In genomic region chr10:109994711-109995110, GRCh38 we compare ENCODE assay signal across 16 cellular contexts. TPM values are rescaled to one million over a fixed set of nuclear protein-coding genes. Genes with fewer than 3 reads are reported as not detected.
A peak's percentile ranks its signal among the peaks of the same experiment; 100 is the strongest.
DNase-seq lines count a peak whose midpoint lies in the region; ATAC-seq, FAIRE-seq and TF ChIP-seq lines count a peak whose summit lies in the region.
"Had no signal": no experiment of that assay in that cellular context is flagged by ENCODE, and none has a peak within 500 bp of the region (broad histone marks: within the 10 kb centered on the region; RNA-seq: fewer than 3 reads in every experiment).

No MANE protein-coding gene starts in this region.

- TF ChIP-seq EP300 in GM12878 (IDR thresholded peaks at IDR 0.05; ENCODE audit: borderline replicate concordance in 1 of 2, control insufficient read depth in 1 of 2, low read depth in 2 of 2, low read length in 2 of 2), result no peak

- CTCF ChIA-PET in HEK293 (lab: Yijun Ruan, JAX), result no interaction called here
- CTCF ChIA-PET in GM12878 (lab: Yijun Ruan, JAX), result interaction anchor here (3.7 kb wide), 1 partner anchor 21 kb away, joined by 22 read pairs; no protein-coding TSS in a partner anchor

- H3K79me2 ChIP-seq in GM12878 (ENCODE audit: control insufficient read depth, insufficient read depth, low read length), result no peaks in the 10 kb centered on the region

- TF ChIP-seq RAD21 in GM12878 (IDR thresholded peaks at IDR 0.05; ENCODE audit: insufficient read depth, low read depth, low read length), result no peak

- no peak for TF ChIP-seq POLR2A in GM12878 (IDR thresholded peaks at IDR 0.05; ENCODE audit: low read depth, low read length)

- TF ChIP-seq CTCF in HEK293 (tag by site-specific recombination; IDR thresholded peaks at IDR 0.05) (no peak), GM12878 (IDR thresholded peaks at IDR 0.05 in 2 of 3, conservative IDR thresholded peaks at IDR 0.05 in 1 of 3; ENCODE audit: control insufficient read depth in 2 of 3, extremely low read depth in 1 of 3, insufficient read depth in 1 of 3, low read depth in 3 of 3, low read length in 3 of 3) (no peak), foreskin fibroblast (IDR thresholded peaks at IDR 0.05; ENCODE audit: low read depth, low read length) (no peak)

- DNase-seq in GM12878 (ENCODE audit: low read depth, low spot score) (no peak), middle frontal gyrus (ENCODE audit: extremely low spot score, low spot score) (no peak), mucosa of gallbladder (ENCODE audit: low spot score) (no peak), foreskin fibroblast (no peak), LoVo (ENCODE audit: low spot score) (no peak)
- DNase-seq: BE2C; CD4-positive, alpha-beta T cell; DMS79 treated with DMSO at 0.1 percent for 48 hours; MG63; NCI-H1092; NCI-H146; NCI-H2081; NCI-H774 had no signal

- WGBS in GM12878 (ENCODE audit: insufficient coverage, insufficient replicate concordance, low lambda C conversion rate, missing lambda C conversion rate), result 64% methylated on average over 1 of the region's 1 CpG

- H3K9ac ChIP-seq in GM12878 (ENCODE audit: control insufficient read depth, insufficient read depth, low read length) (no peak overlapping the region), mucosa of rectum (ENCODE audit: low read depth in 1 of 2, low read length in 2 of 2) (peak overlapping the region in 1 of 2 donors; percentile 19)

- intact Hi-C loops in GM12878 (cut with micrococcal nuclease; ENCODE audit: unreplicated experiment), result no loop called here

- H2AFZ ChIP-seq in GM12878 (ENCODE audit: control insufficient read depth, low read depth, low read length), result no peak overlapping the region

- H3K27ac ChIP-seq in HEK293 (ENCODE audit: extremely low read depth, low read depth, low read length) (no peak overlapping the region; the same call in 1 of the 2 replicates), GM12878 (ENCODE audit: control insufficient read depth, insufficient read depth) (no peak overlapping the region), mucosa of rectum (ENCODE audit: low read depth in 2 of 2, low read length in 2 of 2) (peak overlapping the region; percentile 49 to 73)

- peak; percentile 35; the same call in 1 of the 3 replicates for ATAC-seq in GM12878

- BruUV-seq in GM12878 (replicated peaks; lab: Mats Ljungman, UMichigan), result no TSS peak

- H3K4me1 ChIP-seq in HEK293 (ENCODE audit: control insufficient read depth, insufficient read depth, low read length), result peaks cover 21% of the 10 kb centered on the region
- H3K4me1 ChIP-seq in GM12878 (ENCODE audit: control insufficient read depth, insufficient read depth, low read length), result peaks cover 14% of the 10 kb centered on the region
- H3K4me1 ChIP-seq in mucosa of rectum (ENCODE audit: control insufficient read depth in 2 of 2, insufficient read depth in 2 of 2, low read length in 2 of 2), result peaks cover 32 to 35% of the 10 kb centered on the region in 2 donors
- H3K4me1 ChIP-seq: BE2C had no signal

- FAIRE-seq in GM12878 (lab: Jason Lieb, UNC), result no peak
- FAIRE-seq: H54 had no signal

- H3K27me3 ChIP-seq in GM12878 (replicated peaks in 1 of 2; ENCODE audit: control insufficient read depth in 2 of 2, insufficient read depth in 2 of 2, low read length in 1 of 2), result no peaks in the 10 kb centered on the region
- H3K27me3 ChIP-seq in mucosa of rectum (ENCODE audit: control insufficient read depth in 2 of 2, insufficient read depth in 2 of 2, low read length in 2 of 2), result no peaks in the 10 kb centered on the region
- H3K27me3 ChIP-seq: BE2C, MG63 had no signal

- SMC1A ChIA-PET in GM12878 (lab: Charles Lee; ENCODE audit: uncharacterized antibody, unreplicated experiment), result no interaction called here

- H3K36me3 ChIP-seq in HEK293 (ENCODE audit: control insufficient read depth in 2 of 2, insufficient read depth in 1 of 2, low read length in 2 of 2) (no peaks in the 10 kb centered on the region), GM12878 (ENCODE audit: control insufficient read depth in 2 of 2, insufficient read depth in 2 of 2, low read length in 1 of 2) (no peaks in the 10 kb centered on the region), mucosa of rectum (ENCODE audit: control insufficient read depth in 2 of 2, insufficient read depth in 2 of 2, low read length in 2 of 2) (no peaks in the 10 kb centered on the region)
- H3K36me3 ChIP-seq: BE2C, MG63 had no signal

- POLR2A ChIA-PET in HEK293 (lab: Yijun Ruan, JAX), result no interaction called here
- POLR2A ChIA-PET in GM12878 (lab: Charles Lee), result no interaction called here

- H3K4me2 ChIP-seq in GM12878 (ENCODE audit: control insufficient read depth, insufficient read depth), result no peak overlapping the region

- RAD21 ChIA-PET in GM12878 (lab: Charles Lee; ENCODE audit: unreplicated experiment), result no interaction called here

- H4K20me1 ChIP-seq in GM12878 (ENCODE audit: control insufficient read depth, insufficient read depth), result no peaks in the 10 kb centered on the region

- in situ Hi-C loops in GM12878 (cut with MboI), result no loop called here

- H3K4me3 ChIP-seq in HEK293 (ENCODE audit: low read depth, low read length), result no peak overlapping the region
- H3K4me3 ChIP-seq in GM12878, result no peak overlapping the region
- H3K4me3 ChIP-seq in mucosa of rectum (ENCODE audit: low read length in 2 of 2), result peak overlapping the region in 1 of 2 donors; percentile 15
- H3K4me3 ChIP-seq in foreskin fibroblast (ENCODE audit: low read depth in 1 of 2, low read length in 2 of 2), result no peak overlapping the region
- H3K4me3 ChIP-seq: MG63 had no signal

- H3K9me3 ChIP-seq in HEK293 (ENCODE audit: control insufficient read depth, insufficient read depth, low read depth, low read length) (no peaks in the 10 kb centered on the region), GM12878 (replicated peaks; ENCODE audit: control insufficient read depth, insufficient read depth, low read length) (no peaks in the 10 kb centered on the region), mucosa of rectum (ENCODE audit: control insufficient read depth in 2 of 2, low read length in 2 of 2) (no peaks in the 10 kb centered on the region)
- H3K9me3 ChIP-seq: BE2C, MG63 had no signal

TF ChIP-seq in HEK293, 187 proteins besides CTCF, POLR2A, EP300 and RAD21 (continues in another document):
- TF ChIP-seq ZNF23 (tag by site-specific recombination; IDR thresholded peaks at IDR 0.05; ENCODE audit: borderline replicate concordance) (no peak), ZNF585B (tag by site-specific recombination; IDR thresholded peaks at IDR 0.05) (no peak), EGR2 (tag by site-specific recombination; IDR thresholded peaks at IDR 0.05; ENCODE audit: low read depth) (peak; percentile 64)
- TF ChIP-seq, protein P1, sequence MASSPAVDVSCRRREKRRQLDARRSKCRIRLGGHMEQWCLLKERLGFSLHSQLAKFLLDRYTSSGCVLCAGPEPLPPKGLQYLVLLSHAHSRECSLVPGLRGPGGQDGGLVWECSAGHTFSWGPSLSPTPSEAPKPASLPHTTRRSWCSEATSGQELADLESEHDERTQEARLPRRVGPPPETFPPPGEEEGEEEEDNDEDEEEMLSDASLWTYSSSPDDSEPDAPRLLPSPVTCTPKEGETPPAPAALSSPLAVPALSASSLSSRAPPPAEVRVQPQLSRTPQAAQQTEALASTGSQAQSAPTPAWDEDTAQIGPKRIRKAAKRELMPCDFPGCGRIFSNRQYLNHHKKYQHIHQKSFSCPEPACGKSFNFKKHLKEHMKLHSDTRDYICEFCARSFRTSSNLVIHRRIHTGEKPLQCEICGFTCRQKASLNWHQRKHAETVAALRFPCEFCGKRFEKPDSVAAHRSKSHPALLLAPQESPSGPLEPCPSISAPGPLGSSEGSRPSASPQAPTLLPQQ (tag by site-specific recombination; IDR thresholded peaks at IDR 0.05), result no peak

TF ChIP-seq in GM12878, 131 proteins besides CTCF, POLR2A, EP300 and RAD21:
- TF ChIP-seq, protein P2, sequence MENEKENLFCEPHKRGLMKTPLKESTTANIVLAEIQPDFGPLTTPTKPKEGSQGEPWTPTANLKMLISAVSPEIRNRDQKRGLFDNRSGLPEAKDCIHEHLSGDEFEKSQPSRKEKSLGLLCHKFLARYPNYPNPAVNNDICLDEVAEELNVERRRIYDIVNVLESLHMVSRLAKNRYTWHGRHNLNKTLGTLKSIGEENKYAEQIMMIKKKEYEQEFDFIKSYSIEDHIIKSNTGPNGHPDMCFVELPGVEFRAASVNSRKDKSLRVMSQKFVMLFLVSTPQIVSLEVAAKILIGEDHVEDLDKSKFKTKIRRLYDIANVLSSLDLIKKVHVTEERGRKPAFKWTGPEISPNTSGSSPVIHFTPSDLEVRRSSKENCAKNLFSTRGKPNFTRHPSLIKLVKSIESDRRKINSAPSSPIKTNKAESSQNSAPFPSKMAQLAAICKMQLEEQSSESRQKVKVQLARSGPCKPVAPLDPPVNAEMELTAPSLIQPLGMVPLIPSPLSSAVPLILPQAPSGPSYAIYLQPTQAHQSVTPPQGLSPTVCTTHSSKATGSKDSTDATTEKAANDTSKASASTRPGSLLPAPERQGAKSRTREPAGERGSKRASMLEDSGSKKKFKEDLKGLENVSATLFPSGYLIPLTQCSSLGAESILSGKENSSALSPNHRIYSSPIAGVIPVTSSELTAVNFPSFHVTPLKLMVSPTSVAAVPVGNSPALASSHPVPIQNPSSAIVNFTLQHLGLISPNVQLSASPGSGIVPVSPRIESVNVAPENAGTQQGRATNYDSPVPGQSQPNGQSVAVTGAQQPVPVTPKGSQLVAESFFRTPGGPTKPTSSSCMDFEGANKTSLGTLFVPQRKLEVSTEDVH (IDR thresholded peaks at IDR 0.05; ENCODE audit: low read depth, partially characterized antibody), result no peak
- TF ChIP-seq SPI1 (IDR thresholded peaks at IDR 0.05; ENCODE audit: borderline replicate concordance, insufficient read depth, low read depth, low read length) (no peak), ESRRA (IDR thresholded peaks at IDR 0.05; ENCODE audit: low read length) (no peak)

RNA-seq across cellular contexts. Expression of gene ADD3, which starts 13.1 kb away (rescaled TPM):
- total RNA-seq in GM12878 (2013; cell fraction: nucleolus; rRNA removed), result 347 and 446 TPM in 2 replicates
- total RNA-seq in GM12878 (2014; rRNA removed) (77.9 and 85.0 TPM in 2 replicates), GM12878 (2014; rRNA removed; fragmentation: Illumina TruSeq; extraction: Trizol) (90.1 and 101 TPM in 2 replicates), GM12878 (2021) (52.8 and 56.1 TPM in 2 replicates), mucosa of gallbladder (201 TPM)
- polyA plus RNA-seq in GM12878 (2011; ENCODE audit: low read depth), result 32.4 TPM
- polyA plus RNA-seq in GM12878 (2011; rRNA removed) (127 and 194 TPM in 2 replicates), GM12878 (2014; fragmentation: Illumina TruSeq; extraction: Trizol) (129 and 199 TPM in 2 replicates), GM12878 (2014; fragmentation: Nextera tagmentation; extraction: Ambion mirVana) (10 to 100 TPM; 27.3 to 28.5 TPM), GM12878 (2014; rRNA removed) (45.4 and 69.6 TPM in 2 replicates), GM12878 (2016; fragmentation: Nextera tagmentation; extraction: Ambion mirVana) (10 to 100 TPM; 60.4 to 66.0 TPM)
- polyA plus RNA-seq in GM12878 (2011; cell fraction: cytosol; rRNA removed), result 43.0 and 68.9 TPM in 2 replicates
- polyA plus RNA-seq in GM12878 (2011; cell fraction: nucleus; rRNA removed), result 106 and 146 TPM in 2 replicates
- polyA plus RNA-seq in GM12878 (2012), result 30.8 and 46.9 TPM in 2 replicates
- polyA minus RNA-seq in GM12878 (2011; rRNA and poly(A)+ RNA removed), result 81.3 and 138 TPM in 2 replicates
- 37.7 and 46.4 TPM in 2 replicates for polyA minus RNA-seq in GM12878 (2011; cell fraction: cytosol; rRNA and poly(A)+ RNA removed)
- polyA minus RNA-seq in GM12878 (2011; cell fraction: nucleus; rRNA and poly(A)+ RNA removed), result 61.5 and 80.8 TPM in 2 replicates

Comparison
In these comparisons a context has a peak if more than half of its experiments do, and no peak if none do; other contexts are left out.
1. H3K27ac ChIP-seq: peak in mucosa of rectum (2 of 2); none in HEK293 (single experiment) and GM12878 (single experiment).